Comparison of ENCODE assay signal across 8 cellular contexts in genomic region chr13:98577823-98578285, GRCh38. TPM values are rescaled to one million over a fixed set of nuclear protein-coding genes. Genes with fewer than 3 reads are reported as not detected.
DNase-seq lines count a peak whose midpoint lies in the region; ATAC-seq, FAIRE-seq and TF ChIP-seq lines count a peak whose summit lies in the region.

No MANE protein-coding gene starts in this region.

- H3K27ac ChIP-seq in RWPE2 (ENCODE audit: poor library complexity, severe bottlenecking) (peak overlapping the region; percentile 92), fibroblast of lung (ENCODE audit: insufficient read depth, low read length) (peak overlapping the region; percentile 95), pancreas (peak overlapping the region; percentile 82 to 96 (median 90))

- DNase-seq in RWPE2 (ENCODE audit: low spot score), result no peak
- DNase-seq in fibroblast of lung (ENCODE audit: low read depth in 2 of 2), result no peak
- no peak for DNase-seq in pancreas
- no peak for DNase-seq in cerebellar cortex (ENCODE audit: low spot score)

- H2AFZ ChIP-seq in fibroblast of lung (ENCODE audit: low read length), result peak overlapping the region; percentile 72

- no peak for FAIRE-seq in pancreas (lab: Jason Lieb, UNC)

- peaks cover 41% of the 10 kb centered on the region for H3K79me2 ChIP-seq in fibroblast of lung (ENCODE audit: control insufficient read depth, insufficient read depth, low read length)

- H3K9me3 ChIP-seq in ES-I3 (ENCODE audit: control insufficient read depth, insufficient read depth, low read length) (no peaks in the 10 kb centered on the region), RWPE2 (ENCODE audit: severe bottlenecking) (no peaks in the 10 kb centered on the region), fibroblast of lung (ENCODE audit: control insufficient read depth, insufficient read depth, low read depth, low read length) (no peaks in the 10 kb centered on the region), pancreas (peaks cover 0 to 2% (median 0%) of the 10 kb centered on the region in 4 donors)

- peak overlapping the region; percentile 99 for H3K4me2 ChIP-seq in fibroblast of lung (ENCODE audit: extremely low read depth, insufficient read depth, low read length)

- no peak for TF ChIP-seq CTCF in RWPE2 (IDR thresholded peaks at IDR 0.05; ENCODE audit: poor library complexity, severe bottlenecking)
- TF ChIP-seq CTCF in fibroblast of lung (conservative IDR thresholded peaks at IDR 0.05 in 1 of 2, IDR thresholded peaks at IDR 0.05 in 1 of 2; ENCODE audit: low read depth in 1 of 2, low read length in 2 of 2), result no peak
- no peak for TF ChIP-seq CTCF in pancreas (IDR thresholded peaks at IDR 0.05)

- H3K9ac ChIP-seq in ES-I3 (ENCODE audit: low read depth, low read length) (peak overlapping the region; percentile 97), fibroblast of lung (ENCODE audit: insufficient read depth, low read length) (peak overlapping the region; percentile 96)

- no peaks in the 10 kb centered on the region for H3K27me3 ChIP-seq in RWPE2 (ENCODE audit: insufficient read depth, poor library complexity, severe bottlenecking)
- no peaks in the 10 kb centered on the region for H3K27me3 ChIP-seq in fibroblast of lung (ENCODE audit: control insufficient read depth, insufficient read depth, low read length)
- no peaks in the 10 kb centered on the region for H3K27me3 ChIP-seq in pancreas

- H4K20me1 ChIP-seq in fibroblast of lung (ENCODE audit: control insufficient read depth, extremely low read depth, insufficient read depth, low read length), result no peaks in the 10 kb centered on the region

- peak overlapping the region; percentile 66 for H3K4me3 ChIP-seq in RWPE2 (ENCODE audit: severe bottlenecking)
- peak overlapping the region; percentile 65 to 73 (median 70) for H3K4me3 ChIP-seq in fibroblast of lung (replicated peaks in 1 of 4; ENCODE audit: control extremely low read depth in 1 of 4, insufficient read depth in 1 of 4, low read depth in 3 of 4, low read length in 4 of 4)
- peak overlapping the region; percentile 11 to 82 (median 42) for H3K4me3 ChIP-seq in pancreas

- ATAC-seq in RWPE2 (ENCODE audit: low read depth) (peak; percentile 25), pancreas (peak; percentile 1 to 17 (median 6)), HG03135 (IDR thresholded peaks at IDR 0.05; ENCODE audit: unreplicated experiment) (no peak), GM21529 (IDR thresholded peaks at IDR 0.05; ENCODE audit: unreplicated experiment) (no peak), HG02642 (IDR thresholded peaks at IDR 0.05; ENCODE audit: poor library complexity, unreplicated experiment) (no peak)

- WGBS in pancreas, 2 donors, result 46 to 58% methylated on average over 11 to 14 of the region's 14 CpGs

- intact Hi-C loops in pancreas (cut with DNase I), result loop anchor here in 2 of 3 donors (10.0 kb wide), 2 partner anchors 93 to 103 kb away; no protein-coding TSS in a partner anchor

- H3K36me3 ChIP-seq in ES-I3 (ENCODE audit: insufficient read depth, low read length) (no peaks in the 10 kb centered on the region; the same call in 1 of the 2 replicates), RWPE2 (ENCODE audit: low read depth) (peaks cover 9% of the 10 kb centered on the region), fibroblast of lung (ENCODE audit: control insufficient read depth, insufficient read depth, low read length) (no peaks in the 10 kb centered on the region), pancreas (no peaks in the 10 kb centered on the region)

- H3K4me1 ChIP-seq in ES-I3 (ENCODE audit: insufficient read depth, low read length), result peaks cover 27% of the 10 kb centered on the region
- peaks cover 33% of the 10 kb centered on the region for H3K4me1 ChIP-seq in RWPE2 (ENCODE audit: insufficient read depth, poor library complexity, severe bottlenecking)
- peaks cover 22% of the 10 kb centered on the region for H3K4me1 ChIP-seq in fibroblast of lung (ENCODE audit: control insufficient read depth, extremely low read depth, insufficient read depth, low read length)
- peaks cover 0 to 29% (median 9%) of the 10 kb centered on the region in 3 donors for H3K4me1 ChIP-seq in pancreas

RNA-seq across cellular contexts. Expression of gene STK24, which starts 0.9 kb away (rescaled TPM):
- total RNA-seq in fibroblast of lung (32.9 and 53.2 TPM in 2 replicates), pancreas (10 to 100 TPM; 28.4 to 55.7 (median 39.1) TPM)
- polyA plus RNA-seq in fibroblast of lung (73.1 and 74.6 TPM in 2 replicates), pancreas (10 to 100 TPM; 15.5 to 32.5 TPM)
- 53.7 and 65.7 TPM in 2 replicates for polyA plus RNA-seq in fibroblast of lung (2012)
- polyA minus RNA-seq in fibroblast of lung (ENCODE audit: low replicate concordance), result 26.6 and 41.4 TPM in 2 replicates

Comparison
In these comparisons a context has a peak if more than half of its experiments do, and no peak if none do; other contexts are left out.
1. ATAC-seq: peak in RWPE2 (single experiment) and pancreas (4 of 4); none in HG03135 (single experiment), GM21529 (single experiment) and HG02642 (single experiment).
2. Peak in every context shown above with its lines, with median percentiles within 50 percentile points of each other: H3K27ac ChIP-seq and H3K4me3 ChIP-seq.